ENCODE assay signal across 1 cellular context in the genomic region with DNA sequence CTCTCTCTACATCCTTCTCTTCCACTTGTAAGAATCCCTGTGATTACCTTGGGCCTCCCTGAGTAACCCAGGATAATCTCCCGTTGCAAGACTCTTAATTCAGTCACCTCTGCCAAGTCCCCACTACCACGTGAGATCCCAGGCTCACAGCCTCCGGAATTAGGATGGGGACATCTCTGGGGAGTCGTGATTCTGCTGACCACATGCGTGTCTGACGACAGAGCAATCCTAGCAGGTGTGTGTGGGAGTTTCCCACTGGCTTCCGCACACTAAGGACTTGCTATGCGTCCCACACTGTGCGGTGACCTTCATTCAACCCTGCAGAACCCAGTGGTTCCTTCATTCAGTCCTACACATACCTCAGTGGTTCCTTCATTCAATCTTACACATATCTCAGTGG.
TF ChIP-seq lines count a peak whose summit lies in the region.

No MANE protein-coding gene starts in this region.

TF ChIP-seq in H1, 55 proteins besides CTCF, POLR2A, EP300 and RAD21:
- TF ChIP-seq SIRT6 (IDR thresholded peaks at IDR 0.05; ENCODE audit: low read length) (no peak), KDM1A (IDR thresholded peaks at IDR 0.05; ENCODE audit: borderline replicate concordance, low read length) (no peak), CREB1 (IDR thresholded peaks at IDR 0.05) (no peak), CTBP2 (IDR thresholded peaks at IDR 0.05; ENCODE audit: borderline replicate concordance, insufficient read depth, insufficient read length, low read length) (no peak), TBP (IDR thresholded peaks at IDR 0.05; ENCODE audit: low read depth, low read length) (no peak), YY1 (IDR thresholded peaks at IDR 0.05; ENCODE audit: low read depth, low read length) (no peak)
- TF ChIP-seq, protein P1, sequence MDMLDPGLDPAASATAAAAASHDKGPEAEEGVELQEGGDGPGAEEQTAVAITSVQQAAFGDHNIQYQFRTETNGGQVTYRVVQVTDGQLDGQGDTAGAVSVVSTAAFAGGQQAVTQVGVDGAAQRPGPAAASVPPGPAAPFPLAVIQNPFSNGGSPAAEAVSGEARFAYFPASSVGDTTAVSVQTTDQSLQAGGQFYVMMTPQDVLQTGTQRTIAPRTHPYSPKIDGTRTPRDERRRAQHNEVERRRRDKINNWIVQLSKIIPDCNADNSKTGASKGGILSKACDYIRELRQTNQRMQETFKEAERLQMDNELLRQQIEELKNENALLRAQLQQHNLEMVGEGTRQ (IDR thresholded peaks at IDR 0.05; ENCODE audit: low read length), result no peak
